1 cellular context compared by ENCODE assay signal in genomic region chr4:173211838-173212237, GRCh38.
TF ChIP-seq lines count a peak whose summit lies in the region.

No MANE protein-coding gene starts in this region.

TF ChIP-seq in HEK293, 187 proteins besides CTCF, POLR2A, EP300 and RAD21 (continued from another document):
- no peak for TF ChIP-seq ELK4 (IDR thresholded peaks at IDR 0.05; ENCODE audit: borderline replicate concordance, low read depth, low read length)
- no peak for TF ChIP-seq ZNF473 (tag by site-specific recombination; IDR thresholded peaks at IDR 0.05)
- no peak for TF ChIP-seq ZNF26 (tag by site-specific recombination; IDR thresholded peaks at IDR 0.05)
- no peak for TF ChIP-seq ZNF501 (tag by site-specific recombination; IDR thresholded peaks at IDR 0.05)
- no peak for TF ChIP-seq PATZ1 (tag by site-specific recombination; IDR thresholded peaks at IDR 0.05)
- TF ChIP-seq ZNF366 (tag by site-specific recombination; conservative IDR thresholded peaks at IDR 0.05): peak; percentile 60
- TF ChIP-seq ZNF785 (tag by site-specific recombination; IDR thresholded peaks at IDR 0.05): no peak
- TF ChIP-seq ZNF837 (tag by site-specific recombination; IDR thresholded peaks at IDR 0.05): no peak
- no peak for TF ChIP-seq ZFP3 (tag by site-specific recombination; IDR thresholded peaks at IDR 0.05; ENCODE audit: low read depth)
- 0 out of 2 replicates have a peak, but pooled peaks have one; percentile 8 for TF ChIP-seq PRDM1 (tag by site-specific recombination; IDR thresholded peaks at IDR 0.05)
- peak; percentile 34; the same call in 1 of the 2 replicates for TF ChIP-seq OSR2 (tag by site-specific recombination; IDR thresholded peaks at IDR 0.05)
- TF ChIP-seq ZNF423 (tag by site-specific recombination; IDR thresholded peaks at IDR 0.05): no peak
- TF ChIP-seq ZNF335 (tag by site-specific recombination; conservative IDR thresholded peaks at IDR 0.05): peak; percentile 68
- TF ChIP-seq ZNF623 (tag by site-specific recombination; IDR thresholded peaks at IDR 0.05): no peak
- no peak for TF ChIP-seq ZNF10 (tag by site-specific recombination; IDR thresholded peaks at IDR 0.05)
- peak; percentile 46; the same call in 1 of the 2 replicates for TF ChIP-seq PRDM6 (tag by site-specific recombination; IDR thresholded peaks at IDR 0.05)
- TF ChIP-seq ZNF223 (tag by site-specific recombination; IDR thresholded peaks at IDR 0.05): no peak
